ENCODE assay signal across 28 cellular contexts in genomic region chr19:54955356-54955755, GRCh38. TPM values are rescaled to one million over a fixed set of nuclear protein-coding genes. Genes with fewer than 3 reads are reported as not detected.
"Had no signal": no experiment of that assay in that cellular context is flagged by ENCODE, and none has a peak within 500 bp of the region (broad histone marks: within the 10 kb centered on the region; RNA-seq: fewer than 3 reads in every experiment).

No MANE protein-coding gene starts in this region.

- H3K27ac ChIP-seq: cardiac muscle cell, esophagus squamous epithelium, left lung, spleen, VCaP had no signal

- H3K27me3 ChIP-seq: cardiac muscle cell had no signal

- H3K4me3 ChIP-seq: cardiac muscle cell, esophagus squamous epithelium, left lung, spleen had no signal

- DNase-seq: activated CD4-positive, alpha-beta T cell treated with anti-CD3 and anti-CD28 coated beads, Interleukin-2, amount 50 U/mL, for 1 hour; activated CD4-positive, CD25-positive, alpha-beta regulatory T cell treated with anti-CD3 and anti-CD28 coated beads, Interleukin-2, amount 50 U/mL, for 72 hours; activated CD8-positive, alpha-beta memory T cell treated with anti-CD3 and anti-CD28 coated beads, Interleukin-2, amount 50 U/mL, for 4 hours; activated effector memory CD4-positive, alpha-beta T cell treated with Interleukin-2 at 50 U/mL for 16 hours; activated naive CD4-positive, alpha-beta T cell treated with anti-CD3 and anti-CD28 coated beads, Interleukin-2, amount 10 ng/mL, durations not matched to agents 7 days and 5 days; activated T-cell treated with anti-CD3 and anti-CD28 coated beads, Interleukin-2, amount 50 U/mL, for 4 hours; aorta; effector memory CD8-positive, alpha-beta T cell; esophagus squamous epithelium; hypothalamus; kidney; left lung; midbrain; nephron progenitor cell; occipital lobe; retina; spleen; stimulated activated CD4-positive, alpha-beta T cell treated with anti-CD3 and anti-CD28 coated beads, Interleukin-4, amount 100 ng/mL, for 4 hours; T1000 had no signal

- H3K9me3 ChIP-seq: esophagus squamous epithelium, left lung, spleen had no signal

- H3K4me1 Mint-ChIP-seq: nephron progenitor cell had no signal

- H3K36me3 ChIP-seq: cardiac muscle cell, esophagus squamous epithelium, left lung, spleen had no signal

- H3K9me3 Mint-ChIP-seq: activated naive CD4-positive, alpha-beta T cell treated with anti-CD3 and anti-CD28 coated beads, Interleukin-2, amount 10 ng/mL, durations not matched to agents 7 days and 5 days; activated T-cell treated with anti-CD3 and anti-CD28 coated beads, Interleukin-2, amount 50 U/mL, for 4 hours; effector memory CD8-positive, alpha-beta T cell had no signal

- ATAC-seq: activated T-cell treated with anti-CD3 and anti-CD28 coated beads, Interleukin-2, amount 50 U/mL, for 4 hours; effector memory CD8-positive, alpha-beta T cell; left lung; stimulated activated memory B cell treated with anti-CD40 and anti-IgM and Interleukin-4, amounts not matched to agents 10 μg/mL and 1 μg/mL and 100 μg/mL, for 72 hours had no signal

- H3K27ac Mint-ChIP-seq: activated naive CD4-positive, alpha-beta T cell treated with anti-CD3 and anti-CD28 coated beads, Interleukin-2, amount 10 ng/mL, durations not matched to agents 7 days and 5 days; effector memory CD8-positive, alpha-beta T cell; nephron progenitor cell; stimulated activated memory B cell treated with anti-CD40 and anti-IgM and Interleukin-4, amounts not matched to agents 10 μg/mL and 1 μg/mL and 100 μg/mL, for 72 hours had no signal

- H3K4me1 ChIP-seq: esophagus squamous epithelium had no signal

- H3K36me3 Mint-ChIP-seq: stimulated activated memory B cell treated with anti-CD40 and anti-IgM and Interleukin-4, amounts not matched to agents 10 μg/mL and 1 μg/mL and 100 μg/mL, for 72 hours had no signal

- H3K4me3 Mint-ChIP-seq: activated naive CD4-positive, alpha-beta T cell treated with anti-CD3 and anti-CD28 coated beads, Interleukin-2, amount 10 ng/mL, durations not matched to agents 7 days and 5 days; activated T-cell treated with anti-CD3 and anti-CD28 coated beads, Interleukin-2, amount 50 U/mL, for 4 hours; effector memory CD8-positive, alpha-beta T cell; nephron progenitor cell; stimulated activated memory B cell treated with anti-CD40 and anti-IgM and Interleukin-4, amounts not matched to agents 10 μg/mL and 1 μg/mL and 100 μg/mL, for 72 hours had no signal

RNA-seq across cellular contexts. Expression of gene NLRP7, which starts 8.0 kb away (rescaled TPM):
- total RNA-seq: activated T-cell treated with anti-CD3 and anti-CD28 coated beads, Interleukin-2, amount 50 U/mL, for 4 hours; aorta; dermis microvascular lymphatic vessel endothelial cell; esophagus squamous epithelium; fibroblast of villous mesenchyme; lung microvascular endothelial cell; occipital lobe; posterior vena cava; ureter had no signal

RNA-seq across cellular contexts. Expression of gene NLRP2, which starts 10.8 kb away (rescaled TPM):
- total RNA-seq: dermis microvascular lymphatic vessel endothelial cell had no signal

RNA-seq across cellular contexts. Expression of gene NCR1, which starts 49.4 kb away (rescaled TPM):
- total RNA-seq: cardiac muscle cell; dermis microvascular lymphatic vessel endothelial cell; esophagus squamous epithelium; fibroblast of villous mesenchyme; lung microvascular endothelial cell; occipital lobe; T-helper 1 cell treated with Interleukin-12 subunit alpha and Interleukin-12 subunit beta and Interleukin-4 antibody, amounts not matched to agents 30 ng/mL and 1 ng/mL, for 36 hours; ureter had no signal
